In the genomic region with DNA sequence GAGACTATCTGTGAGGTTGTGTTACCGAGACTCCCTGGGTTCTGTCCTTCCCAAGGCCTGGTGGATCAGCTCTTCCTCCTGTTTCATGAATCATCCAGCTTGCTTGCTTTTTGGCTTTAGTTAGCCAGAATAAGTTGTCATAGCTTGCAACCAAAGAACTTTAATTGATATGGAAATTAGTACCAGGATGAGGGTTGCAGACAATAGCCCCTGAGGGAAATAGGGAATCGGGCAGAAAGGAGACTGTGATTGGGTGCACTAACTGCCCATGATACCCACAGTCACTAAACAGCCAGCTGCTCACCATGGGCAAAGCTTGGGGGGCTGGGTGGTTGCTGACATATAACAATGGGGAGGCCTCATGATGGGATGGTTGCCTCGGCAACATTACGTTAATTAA, we compare ENCODE assay signal across 36 cellular contexts. TPM values are rescaled to one million over a fixed set of nuclear protein-coding genes. Genes with fewer than 3 reads are reported as not detected.
"Had no signal": no experiment of that assay in that cellular context is flagged by ENCODE, and none has a peak within 500 bp of the region (broad histone marks: within the 10 kb centered on the region; RNA-seq: fewer than 3 reads in every experiment).

No MANE protein-coding gene starts in this region.

- H3K4me1 Mint-ChIP-seq: stimulated activated naive CD8-positive, alpha-beta T cell treated with anti-CD3 and anti-CD28 coated beads, Interleukin-15, amount 100 ng/mL, for 72 hours had no signal

- H3K27me3 Mint-ChIP-seq: stimulated activated naive CD8-positive, alpha-beta T cell treated with anti-CD3 and anti-CD28 coated beads, Interleukin-15, amount 100 ng/mL, for 72 hours had no signal

- H3K4me2 ChIP-seq: smooth muscle cell had no signal

- H3K9me3 Mint-ChIP-seq: natural killer cell; stimulated activated naive CD8-positive, alpha-beta T cell treated with anti-CD3 and anti-CD28 coated beads, Interleukin-15, amount 100 ng/mL, for 72 hours had no signal

- H3K27ac Mint-ChIP-seq: natural killer cell; nephron progenitor cell; progenitor cell of endocrine pancreas; stimulated activated memory B cell treated with anti-CD40 and anti-IgM and Interleukin-4, amounts not matched to agents 10 μg/mL and 1 μg/mL and 100 μg/mL, for 72 hours; stimulated activated naive CD8-positive, alpha-beta T cell treated with anti-CD3 and anti-CD28 coated beads, Interleukin-15, amount 100 ng/mL, for 72 hours had no signal

- DNase-seq: islet precursor cell; left colon; left lung; lower lobe of right lung; mammary epithelial cell; mesendoderm; naive B cell; natural killer cell; nephron progenitor cell; ovary; right lobe of liver; stimulated activated CD4-positive, alpha-beta T cell treated with anti-CD3 and anti-CD28 coated beads, Interleukin-1b, Interleukin-23, amount 100 ng/mL, for 48 hours; stimulated activated CD4-positive, alpha-beta T cell treated with anti-CD3 and anti-CD28 coated beads, Interleukin-2, amount 100 ng/mL, for 48 hours; stimulated activated CD4-positive, alpha-beta T cell treated with anti-CD3 and anti-CD28 coated beads, Interleukin-4, amount 100 ng/mL, for 4 hours; stimulated activated CD8-positive, alpha-beta memory T cell treated with anti-CD3 and anti-CD28 coated beads, Interleukin-4, amount 100 ng/mL, for 48 hours; stimulated activated naive CD4-positive, alpha-beta T cell treated with Interleukin-2 at 50 U/mL for 16 hours; stimulated activated naive CD8-positive, alpha-beta T cell treated with anti-CD3 and anti-CD28 coated beads, Interleukin-15, amount 100 ng/mL, for 72 hours; substantia nigra; uterus had no signal

- H3K27ac ChIP-seq: left lung, lower lobe of right lung, ovary, right atrium auricular region, right lobe of liver, tibial nerve, uterus had no signal

- H3K9me3 ChIP-seq: left lung, lower lobe of right lung, ovary, right atrium auricular region, right lobe of liver, tibial nerve, uterus had no signal

- H3K4me1 ChIP-seq: left lung, lower lobe of right lung, right atrium auricular region, right lobe of liver, tibial nerve, uterus had no signal

- H3K36me3 Mint-ChIP-seq: mesothelial cell of epicardium; naive B cell; natural killer cell; stimulated activated memory B cell treated with anti-CD40 and anti-IgM and Interleukin-4, amounts not matched to agents 10 μg/mL and 1 μg/mL and 100 μg/mL, for 72 hours; type B pancreatic cell had no signal

- ATAC-seq: left colon; left lung; lower lobe of right lung; natural killer cell; right lobe of liver; stimulated activated memory B cell treated with anti-CD40 and anti-IgM and Interleukin-4, amounts not matched to agents 10 μg/mL and 1 μg/mL and 100 μg/mL, for 72 hours; stimulated activated naive CD8-positive, alpha-beta T cell treated with anti-CD3 and anti-CD28 coated beads, Interleukin-15, amount 100 ng/mL, for 72 hours had no signal

- H3K27me3 ChIP-seq: ovary, right atrium auricular region, right lobe of liver, tibial nerve, uterus had no signal

- H3K36me3 ChIP-seq: left lung, lower lobe of right lung, ovary, right atrium auricular region, right lobe of liver, tibial nerve, uterus had no signal

- H3K4me3 Mint-ChIP-seq: mesothelial cell of epicardium; naive B cell; natural killer cell; nephron progenitor cell; stimulated activated memory B cell treated with anti-CD40 and anti-IgM and Interleukin-4, amounts not matched to agents 10 μg/mL and 1 μg/mL and 100 μg/mL, for 72 hours; stimulated activated naive CD8-positive, alpha-beta T cell treated with anti-CD3 and anti-CD28 coated beads, Interleukin-15, amount 100 ng/mL, for 72 hours; type B pancreatic cell had no signal

- H3K4me3 ChIP-seq: left lung, lower lobe of right lung, ovary, right atrium auricular region, right lobe of liver, smooth muscle cell, tibial nerve, uterus had no signal

RNA-seq across cellular contexts. Expression of gene PLA2G2E, which starts 17.7 kb away (rescaled TPM):
- total RNA-seq: kidney epithelial cell, left colon, left lung, liver, lower lobe of right lung, mammary epithelial cell, mesothelial cell of epicardium, mononuclear cell, natural killer cell, omental fat pad, ovary, progenitor cell of endocrine pancreas, pulmonary artery endothelial cell, renal cortical epithelial cell, right atrium auricular region, right lobe of liver, skeletal muscle tissue, smooth muscle cell, temporal lobe, tibial nerve, ureter, uterus had no signal
- polyA plus RNA-seq: liver, mammary epithelial cell, ovary, smooth muscle cell, thymus had no signal

RNA-seq across cellular contexts. Expression of gene PLA2G2A, which starts 38.3 kb away (rescaled TPM):
- total RNA-seq: kidney epithelial cell, mammary epithelial cell, mononuclear cell, natural killer cell, pulmonary artery endothelial cell, renal cortical epithelial cell, skeletal muscle tissue, temporal lobe had no signal
